In the genomic region with DNA sequence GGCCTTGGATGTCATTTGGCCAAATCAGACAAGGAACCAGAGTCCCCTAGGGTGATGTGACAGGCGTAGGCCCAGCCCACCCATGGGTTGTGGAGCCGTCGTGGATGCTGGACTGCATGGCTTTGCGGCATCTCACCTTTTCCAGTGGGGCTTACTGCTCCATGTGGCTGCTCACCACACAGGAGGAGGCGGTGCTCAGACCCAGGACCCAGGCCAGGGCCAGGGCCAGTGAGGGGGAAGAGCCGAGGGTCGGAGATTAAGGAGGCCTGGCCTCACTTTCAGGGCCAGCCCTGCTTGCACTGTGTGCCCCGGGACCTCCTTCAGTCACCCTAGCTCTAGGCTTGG, we compare ENCODE assay signal across 29 cellular contexts.
"Had no signal": no experiment of that assay in that cellular context is flagged by ENCODE, and none has a peak within 500 bp of the region (broad histone marks: within the 10 kb centered on the region; RNA-seq: fewer than 3 reads in every experiment).

No MANE protein-coding gene starts in this region.

- H3K4me1 ChIP-seq: pancreas, right lobe of liver had no signal

- H3K27ac ChIP-seq: left lung, neural progenitor cell, prostate gland, right lobe of liver, tibial nerve, upper lobe of left lung, vagina had no signal

- H3K9me3 ChIP-seq: left lung, pancreas, prostate gland, right lobe of liver, upper lobe of left lung, vagina had no signal

- H3K27me3 ChIP-seq: left lung, neural progenitor cell, pancreas, right lobe of liver, tibial nerve, upper lobe of left lung, vagina had no signal

- H3K27me3 Mint-ChIP-seq: stimulated activated naive CD8-positive, alpha-beta T cell treated with anti-CD3 and anti-CD28 coated beads, Interleukin-15, amount 100 ng/mL, for 72 hours had no signal

- H3K36me3 Mint-ChIP-seq: immature natural killer cell; mesothelial cell of epicardium; naive B cell; natural killer cell; neural progenitor cell; stimulated activated memory B cell treated with anti-CD40 and anti-IgM and Interleukin-4, amounts not matched to agents 10 μg/mL and 1 μg/mL and 100 μg/mL, for 72 hours had no signal

- H3K36me3 ChIP-seq: left lung, neural progenitor cell, pancreas, prostate gland, right lobe of liver, tibial nerve, upper lobe of left lung, vagina had no signal

- H3K4me2 ChIP-seq: neural progenitor cell, smooth muscle cell had no signal

- H3K4me3 Mint-ChIP-seq: immature natural killer cell; mesothelial cell of epicardium; naive B cell; natural killer cell; nephron progenitor cell; neural progenitor cell; stimulated activated memory B cell treated with anti-CD40 and anti-IgM and Interleukin-4, amounts not matched to agents 10 μg/mL and 1 μg/mL and 100 μg/mL, for 72 hours; stimulated activated naive CD8-positive, alpha-beta T cell treated with anti-CD3 and anti-CD28 coated beads, Interleukin-15, amount 100 ng/mL, for 72 hours had no signal

- DNase-seq: hypothalamus; immature natural killer cell; kidney; left colon; mesendoderm; naive B cell; natural killer cell; nephron progenitor cell; retina; right lobe of liver; stimulated activated CD4-positive, alpha-beta T cell treated with anti-CD3 and anti-CD28 coated beads, Interleukin-1b, Interleukin-23, amount 100 ng/mL, for 48 hours; stimulated activated CD4-positive, alpha-beta T cell treated with anti-CD3 and anti-CD28 coated beads, Interleukin-2, amount 100 ng/mL, for 48 hours; stimulated activated CD4-positive, alpha-beta T cell treated with anti-CD3 and anti-CD28 coated beads, Interleukin-4, amount 100 ng/mL, for 4 hours; stimulated activated CD8-positive, alpha-beta memory T cell treated with anti-CD3 and anti-CD28 coated beads, Interleukin-4, amount 100 ng/mL, for 48 hours; stimulated activated naive CD4-positive, alpha-beta T cell treated with Interleukin-2 at 50 U/mL for 16 hours; stimulated activated naive CD8-positive, alpha-beta T cell treated with anti-CD3 and anti-CD28 coated beads, Interleukin-15, amount 100 ng/mL, for 72 hours; substantia nigra; upper lobe of left lung had no signal

- H2AFZ ChIP-seq: neural progenitor cell had no signal

- H3K27ac Mint-ChIP-seq: immature natural killer cell; mesothelial cell of epicardium; natural killer cell; nephron progenitor cell; neural progenitor cell; stimulated activated memory B cell treated with anti-CD40 and anti-IgM and Interleukin-4, amounts not matched to agents 10 μg/mL and 1 μg/mL and 100 μg/mL, for 72 hours; stimulated activated naive CD8-positive, alpha-beta T cell treated with anti-CD3 and anti-CD28 coated beads, Interleukin-15, amount 100 ng/mL, for 72 hours had no signal

- FAIRE-seq: islet of Langerhans, kidney, pancreas had no signal

- H3K4me3 ChIP-seq: left lung, lung, neural progenitor cell, pancreas, prostate gland, right lobe of liver, smooth muscle cell, tibial nerve, upper lobe of left lung, vagina had no signal

- ATAC-seq: left colon; left lung; natural killer cell; right lobe of liver; stimulated activated memory B cell treated with anti-CD40 and anti-IgM and Interleukin-4, amounts not matched to agents 10 μg/mL and 1 μg/mL and 100 μg/mL, for 72 hours; stimulated activated naive CD8-positive, alpha-beta T cell treated with anti-CD3 and anti-CD28 coated beads, Interleukin-15, amount 100 ng/mL, for 72 hours had no signal

- H3K9ac ChIP-seq: neural progenitor cell had no signal

- H3K9me3 Mint-ChIP-seq: immature natural killer cell, natural killer cell, neural progenitor cell had no signal
